8 cellular contexts compared by ENCODE assay signal in genomic region chr2:157327621-157328102, GRCh38. TPM values are rescaled to one million over a fixed set of nuclear protein-coding genes. Genes with fewer than 3 reads are reported as not detected.
DNase-seq lines count a peak whose midpoint lies in the region; ATAC-seq and TF ChIP-seq lines count a peak whose summit lies in the region.

No MANE protein-coding gene starts in this region.

- peak; percentile 91 for DNase-seq in GM12865 (ENCODE audit: low read depth)
- peak; percentile 65 for DNase-seq in HCT116 (ENCODE audit: low read depth, low spot score)
- peak; percentile 81 for DNase-seq in MM.1S
- DNase-seq in SKM-1 treated with dmso at 0.1 percent for 144 hours (lab: John Stamatoyannopoulos, UW; ENCODE audit: unreplicated experiment): peak; percentile 45
- peak; percentile 85 for DNase-seq in activated naive CD8-positive, alpha-beta T cell treated with anti-CD3 and anti-CD28 coated beads, Interleukin-2, amount 10 ng/mL, durations not matched to agents 7 days and 5 days
- peak; percentile 88 for DNase-seq in cardiac septum (ENCODE audit: low spot score)
- DNase-seq in putamen (ENCODE audit: low spot score): peak; percentile 89
- no peak for DNase-seq in NCI-H128 (lab: John Stamatoyannopoulos, UW; ENCODE audit: unreplicated experiment)

- CTCF ChIA-PET in HCT116 (lab: Charles Lee): interaction anchor here (0.6 to 4.1 kb wide), 13 partner anchors 9 to 1955 kb away, joined by 3 to 59 read pairs (median 5); partner anchors contain the start of gene ACVR1C

- H3K27me3 Mint-ChIP-seq in activated naive CD8-positive, alpha-beta T cell treated with anti-CD3 and anti-CD28 coated beads, Interleukin-2, amount 10 ng/mL, durations not matched to agents 7 days and 5 days: no peaks in the 10 kb centered on the region

- H3K4me3 ChIP-seq in GM12865 (ENCODE audit: low read depth, low read length) (no peak overlapping the region), HCT116 (replicated peaks in 1 of 2; ENCODE audit: low read depth in 1 of 2, low read length in 2 of 2) (no peak overlapping the region), MM.1S (ENCODE audit: low read length) (no peak overlapping the region)

- H3K79me2 ChIP-seq in HCT116 (ENCODE audit: insufficient read depth, low read length) (no peaks in the 10 kb centered on the region), MM.1S (ENCODE audit: low read length) (no peaks in the 10 kb centered on the region)

- H3K4me1 ChIP-seq in HCT116 (ENCODE audit: control insufficient read depth in 1 of 2, insufficient read depth in 2 of 2, low read length in 2 of 2): no peaks in the 10 kb centered on the region
- 0 out of 2 replicates have a peak, but pooled peaks cover 7% of the 10 kb centered on the region for H3K4me1 ChIP-seq in MM.1S (ENCODE audit: low read length)

- TF ChIP-seq RAD21 in HCT116 (IDR thresholded peaks at IDR 0.05; ENCODE audit: low read depth): peak; percentile 71

- peak overlapping the region; percentile 10 for H3K27ac Mint-ChIP-seq in activated naive CD8-positive, alpha-beta T cell treated with anti-CD3 and anti-CD28 coated beads, Interleukin-2, amount 10 ng/mL, durations not matched to agents 7 days and 5 days

- H3K4me1 Mint-ChIP-seq in activated naive CD8-positive, alpha-beta T cell treated with anti-CD3 and anti-CD28 coated beads, Interleukin-2, amount 10 ng/mL, durations not matched to agents 7 days and 5 days: peaks cover 32% of the 10 kb centered on the region

- no TSS peak for BruUV-seq in HCT116 (replicated peaks; lab: Mats Ljungman, UMichigan)

- H3K9ac ChIP-seq in HCT116 (ENCODE audit: low read length) (no peak overlapping the region), MM.1S (ENCODE audit: low read length) (no peak overlapping the region)

- H2AFZ ChIP-seq in HCT116 (ENCODE audit: low read depth, low read length, poor library complexity, severe bottlenecking): peak overlapping the region; percentile 73
- no peak overlapping the region for H2AFZ ChIP-seq in MM.1S (ENCODE audit: low read length)

- ATAC-seq in HCT116: peak; percentile 100
- ATAC-seq in activated naive CD8-positive, alpha-beta T cell treated with anti-CD3 and anti-CD28 coated beads, Interleukin-2, amount 10 ng/mL, durations not matched to agents 7 days and 5 days (ENCODE audit: low read depth): peak; percentile 89

- no peak for TF ChIP-seq POLR2A in HCT116 (IDR thresholded peaks at IDR 0.05; ENCODE audit: borderline replicate concordance, extremely low read depth, insufficient read depth, insufficient read length)

- POLR2A ChIA-PET in HCT116 (lab: Charles Lee): no interaction called here
- POLR2A ChIA-PET in activated naive CD8-positive, alpha-beta T cell treated with anti-CD3 and anti-CD28 coated beads, Interleukin-2, amount 10 ng/mL, durations not matched to agents 7 days and 5 days (lab: Charles Lee): interaction anchor here (0.7 to 2.0 kb wide), 14 partner anchors 23 to 137 kb away, joined by 3 to 16 read pairs (median 4); partner anchors contain the start of gene CYTIP

- H3K36me3 Mint-ChIP-seq in activated naive CD8-positive, alpha-beta T cell treated with anti-CD3 and anti-CD28 coated beads, Interleukin-2, amount 10 ng/mL, durations not matched to agents 7 days and 5 days: peaks cover 5% of the 10 kb centered on the region

- H3K9me3 Mint-ChIP-seq in activated naive CD8-positive, alpha-beta T cell treated with anti-CD3 and anti-CD28 coated beads, Interleukin-2, amount 10 ng/mL, durations not matched to agents 7 days and 5 days: no peaks in the 10 kb centered on the region

- H4K20me1 ChIP-seq in HCT116 (ENCODE audit: insufficient read depth) (no peaks in the 10 kb centered on the region), MM.1S (ENCODE audit: insufficient read depth, low read length) (no peaks in the 10 kb centered on the region)

- H3K36me3 ChIP-seq in HCT116 (ENCODE audit: control insufficient read depth in 1 of 2, insufficient read depth in 2 of 2, low read length in 2 of 2) (no peaks in the 10 kb centered on the region), MM.1S (replicated peaks; ENCODE audit: insufficient read depth, low read length) (no peaks in the 10 kb centered on the region)

- H3K27ac ChIP-seq in HCT116 (ENCODE audit: low read depth, low read length): no peak overlapping the region
- no peak overlapping the region for H3K27ac ChIP-seq in MM.1S (ENCODE audit: low read length)

- H3K27me3 ChIP-seq in HCT116 (ENCODE audit: insufficient read depth, low read length): no peaks in the 10 kb centered on the region
- no peaks in the 10 kb centered on the region for H3K27me3 ChIP-seq in MM.1S (replicated peaks; ENCODE audit: insufficient read depth, low read length)

- H3K4me2 ChIP-seq in HCT116 (ENCODE audit: low read length) (no peak overlapping the region), MM.1S (ENCODE audit: low read depth, low read length) (no peak overlapping the region)

- H3K9me3 ChIP-seq in HCT116 (ENCODE audit: control insufficient read depth in 1 of 2, insufficient read depth in 1 of 2, low read depth in 1 of 2, low read length in 2 of 2) (no peaks in the 10 kb centered on the region), MM.1S (replicated peaks; ENCODE audit: insufficient read depth, low read length) (no peaks in the 10 kb centered on the region)

- RAD21 ChIA-PET in HCT116 (lab: Charles Lee; ENCODE audit: low non-redundant PET in 1 of 2, low total read pairs in 2 of 2, uncharacterized antibody in 2 of 2, unreplicated experiment in 2 of 2): interaction anchor here (0.7 to 1.4 kb wide), 4 partner anchors 9 to 165 kb away, joined by 3 to 4 read pairs (median 3); no protein-coding TSS in a partner anchor

- H3K4me3 Mint-ChIP-seq in activated naive CD8-positive, alpha-beta T cell treated with anti-CD3 and anti-CD28 coated beads, Interleukin-2, amount 10 ng/mL, durations not matched to agents 7 days and 5 days: peak overlapping the region; percentile 66

- intact Hi-C loops in HCT116 (cut with micrococcal nuclease): loop anchor here (1.0 to 10.0 kb wide), 2 partner anchors 683 to 1953 kb away; no protein-coding TSS in a partner anchor
- intact Hi-C loops in cardiac septum (cut with DNase I): loop anchor here (5.0 kb wide), 1 partner anchor 165 kb away; no protein-coding TSS in a partner anchor

- peak; percentile 95 for TF ChIP-seq CTCF in GM12865 (IDR thresholded peaks at IDR 0.05; ENCODE audit: insufficient read depth, low read depth, low read length, missing control alignments)
- peak; percentile 50 to 97 (median 92); a peak in 5 of 6 replicates for TF ChIP-seq CTCF in HCT116 (IDR thresholded peaks at IDR 0.05 in 2 of 3, conservative IDR thresholded peaks at IDR 0.05 in 1 of 3; ENCODE audit: borderline replicate concordance in 1 of 3, insufficient read depth in 1 of 3, low read depth in 2 of 3, low read length in 2 of 3)
- TF ChIP-seq CTCF in MM.1S (IDR thresholded peaks at IDR 0.05; ENCODE audit: low read length): peak; percentile 96

- H3F3A ChIP-seq in MM.1S (ENCODE audit: insufficient read depth, low read length): no peaks in the 10 kb centered on the region

- H3K9me2 ChIP-seq in HCT116 (ENCODE audit: insufficient read depth): no peaks in the 10 kb centered on the region
- no peaks in the 10 kb centered on the region for H3K9me2 ChIP-seq in MM.1S (replicated peaks; ENCODE audit: insufficient read depth, low read length)

TF ChIP-seq in HCT116, 20 proteins besides CTCF, POLR2A, EP300 and RAD21:
- TF ChIP-seq CBX3 (IDR thresholded peaks at IDR 0.05; ENCODE audit: low read depth) (0 out of 2 replicates have a peak, but pooled peaks have one; percentile 46), EZH2phosphoT487 (IDR thresholded peaks at IDR 0.05; ENCODE audit: borderline replicate concordance) (no peak)
TF ChIP-seq in HCT116: peak in this region for 1.

RNA-seq across cellular contexts. Expression of gene ERMN, which starts 2.0 kb away (rescaled TPM):
- total RNA-seq in HCT116 (2021; ENCODE audit: unreplicated experiment): not detected
- not detected in 2 replicates for polyA plus RNA-seq in HCT116 (2012)
- 1 to 10 TPM; 3.1 to 3.6 TPM for total RNA-seq in activated naive CD8-positive, alpha-beta T cell treated with anti-CD3 and anti-CD28 coated beads, Interleukin-2, amount 10 ng/mL, durations not matched to agents 7 days and 5 days
- total RNA-seq in cardiac septum: not detected
